ENCODE assay signal across 1 cellular context in the genomic region with DNA sequence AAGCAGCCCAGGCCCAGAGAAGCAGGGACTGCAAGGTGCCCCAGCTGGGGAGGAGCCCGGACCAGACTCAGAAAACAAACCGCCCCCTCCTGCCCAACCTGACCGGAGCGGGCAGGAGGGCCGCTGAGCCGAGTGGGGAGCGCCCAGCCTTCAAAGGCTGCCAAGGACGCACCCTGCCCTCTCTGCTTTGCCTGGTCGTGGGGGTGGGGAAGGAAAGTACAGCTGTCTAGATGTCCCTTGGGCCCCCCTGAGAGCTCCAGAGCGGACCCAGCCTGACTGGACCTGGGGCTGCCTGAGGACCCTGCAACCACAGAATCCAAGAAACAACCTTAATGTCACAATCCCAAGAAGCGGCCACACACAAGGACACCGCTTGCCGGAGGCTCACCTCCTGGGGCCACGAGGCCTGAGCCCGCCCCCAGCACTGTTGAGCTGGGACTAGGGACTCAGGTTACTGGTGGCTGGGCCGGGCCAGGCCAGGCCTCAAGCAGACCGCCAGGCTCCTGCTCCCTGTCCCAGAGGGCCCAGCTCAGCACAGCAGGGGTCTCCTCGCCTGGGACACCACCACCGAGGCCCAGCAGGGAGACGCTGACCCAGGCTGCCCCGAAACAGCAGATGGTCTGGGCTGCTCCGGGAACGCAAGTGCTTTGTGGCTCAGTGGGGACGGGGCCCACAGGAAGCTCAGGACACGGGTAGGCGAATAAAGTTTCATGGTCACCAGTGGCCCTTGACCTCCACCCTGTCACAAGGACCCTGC.
TF ChIP-seq lines count a peak whose summit lies in the region.

No MANE protein-coding gene starts in this region.

TF ChIP-seq in HepG2, 621 proteins besides CTCF, POLR2A, EP300 and RAD21 (continued from another document and continues in another):
- TF ChIP-seq, protein P1, sequence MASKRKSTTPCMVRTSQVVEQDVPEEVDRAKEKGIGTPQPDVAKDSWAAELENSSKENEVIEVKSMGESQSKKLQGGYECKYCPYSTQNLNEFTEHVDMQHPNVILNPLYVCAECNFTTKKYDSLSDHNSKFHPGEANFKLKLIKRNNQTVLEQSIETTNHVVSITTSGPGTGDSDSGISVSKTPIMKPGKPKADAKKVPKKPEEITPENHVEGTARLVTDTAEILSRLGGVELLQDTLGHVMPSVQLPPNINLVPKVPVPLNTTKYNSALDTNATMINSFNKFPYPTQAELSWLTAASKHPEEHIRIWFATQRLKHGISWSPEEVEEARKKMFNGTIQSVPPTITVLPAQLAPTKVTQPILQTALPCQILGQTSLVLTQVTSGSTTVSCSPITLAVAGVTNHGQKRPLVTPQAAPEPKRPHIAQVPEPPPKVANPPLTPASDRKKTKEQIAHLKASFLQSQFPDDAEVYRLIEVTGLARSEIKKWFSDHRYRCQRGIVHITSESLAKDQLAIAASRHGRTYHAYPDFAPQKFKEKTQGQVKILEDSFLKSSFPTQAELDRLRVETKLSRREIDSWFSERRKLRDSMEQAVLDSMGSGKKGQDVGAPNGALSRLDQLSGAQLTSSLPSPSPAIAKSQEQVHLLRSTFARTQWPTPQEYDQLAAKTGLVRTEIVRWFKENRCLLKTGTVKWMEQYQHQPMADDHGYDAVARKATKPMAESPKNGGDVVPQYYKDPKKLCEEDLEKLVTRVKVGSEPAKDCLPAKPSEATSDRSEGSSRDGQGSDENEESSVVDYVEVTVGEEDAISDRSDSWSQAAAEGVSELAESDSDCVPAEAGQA (IDR thresholded peaks at IDR 0.05; ENCODE audit: low read depth) = no peak
- TF ChIP-seq, protein P1 (CRISPR knock-in tag; IDR thresholded peaks at IDR 0.05; ENCODE audit: borderline replicate concordance) = no peak
- peak; percentile 58; the same call in 1 of the 2 replicates for TF ChIP-seq TFDP1 (CRISPR knock-in tag; IDR thresholded peaks at IDR 0.05; ENCODE audit: borderline replicate concordance)
- TF ChIP-seq, protein P2, sequence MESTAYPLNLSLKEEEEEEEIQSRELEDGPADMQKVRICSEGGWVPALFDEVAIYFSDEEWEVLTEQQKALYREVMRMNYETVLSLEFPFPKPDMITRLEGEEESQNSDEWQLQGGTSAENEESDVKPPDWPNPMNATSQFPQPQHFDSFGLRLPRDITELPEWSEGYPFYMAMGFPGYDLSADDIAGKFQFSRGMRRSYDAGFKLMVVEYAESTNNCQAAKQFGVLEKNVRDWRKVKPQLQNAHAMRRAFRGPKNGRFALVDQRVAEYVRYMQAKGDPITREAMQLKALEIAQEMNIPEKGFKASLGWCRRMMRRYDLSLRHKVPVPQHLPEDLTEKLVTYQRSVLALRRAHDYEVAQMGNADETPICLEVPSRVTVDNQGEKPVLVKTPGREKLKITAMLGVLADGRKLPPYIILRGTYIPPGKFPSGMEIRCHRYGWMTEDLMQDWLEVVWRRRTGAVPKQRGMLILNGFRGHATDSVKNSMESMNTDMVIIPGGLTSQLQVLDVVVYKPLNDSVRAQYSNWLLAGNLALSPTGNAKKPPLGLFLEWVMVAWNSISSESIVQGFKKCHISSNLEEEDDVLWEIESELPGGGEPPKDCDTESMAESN (CRISPR knock-in tag; conservative IDR thresholded peaks at IDR 0.05) = 0 out of 2 replicates have a peak, but pooled peaks have one; percentile 12
- TF ChIP-seq ZNF350 (CRISPR knock-in tag; IDR thresholded peaks at IDR 0.05; ENCODE audit: borderline replicate concordance, low read depth) = peak; percentile 47; the same call in 1 of the 2 replicates
- no peak for TF ChIP-seq NFYC (CRISPR knock-in tag; IDR thresholded peaks at IDR 0.05)
- TF ChIP-seq, protein P3, sequence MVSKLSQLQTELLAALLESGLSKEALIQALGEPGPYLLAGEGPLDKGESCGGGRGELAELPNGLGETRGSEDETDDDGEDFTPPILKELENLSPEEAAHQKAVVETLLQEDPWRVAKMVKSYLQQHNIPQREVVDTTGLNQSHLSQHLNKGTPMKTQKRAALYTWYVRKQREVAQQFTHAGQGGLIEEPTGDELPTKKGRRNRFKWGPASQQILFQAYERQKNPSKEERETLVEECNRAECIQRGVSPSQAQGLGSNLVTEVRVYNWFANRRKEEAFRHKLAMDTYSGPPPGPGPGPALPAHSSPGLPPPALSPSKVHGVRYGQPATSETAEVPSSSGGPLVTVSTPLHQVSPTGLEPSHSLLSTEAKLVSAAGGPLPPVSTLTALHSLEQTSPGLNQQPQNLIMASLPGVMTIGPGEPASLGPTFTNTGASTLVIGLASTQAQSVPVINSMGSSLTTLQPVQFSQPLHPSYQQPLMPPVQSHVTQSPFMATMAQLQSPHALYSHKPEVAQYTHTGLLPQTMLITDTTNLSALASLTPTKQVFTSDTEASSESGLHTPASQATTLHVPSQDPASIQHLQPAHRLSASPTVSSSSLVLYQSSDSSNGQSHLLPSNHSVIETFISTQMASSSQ (IDR thresholded peaks at IDR 0.05; ENCODE audit: low read depth) = no peak
- TF ChIP-seq, protein P3 (CRISPR knock-in tag; IDR thresholded peaks at IDR 0.05; ENCODE audit: borderline replicate concordance) = peak; percentile 9; the same call in 1 of the 2 replicates
- TF ChIP-seq ZNF646 (CRISPR knock-in tag; IDR thresholded peaks at IDR 0.05) = 0 out of 2 replicates have a peak, but pooled peaks have one; percentile 28
- no peak for TF ChIP-seq ZIK1 (CRISPR knock-in tag; IDR thresholded peaks at IDR 0.05; ENCODE audit: borderline replicate concordance, low read depth)
- no peak for TF ChIP-seq ZNF329 (CRISPR knock-in tag; IDR thresholded peaks at IDR 0.05; ENCODE audit: low read depth)
- no peak for TF ChIP-seq ZNF234 (CRISPR knock-in tag; conservative IDR thresholded peaks at IDR 0.05)
- no peak for TF ChIP-seq IKZF4 (CRISPR knock-in tag; IDR thresholded peaks at IDR 0.05; ENCODE audit: borderline replicate concordance, low read depth, not compliant biosample characterization)
- no peak for TF ChIP-seq ZNF121 (CRISPR knock-in tag; IDR thresholded peaks at IDR 0.05)
- peak; percentile 39; the same call in 1 of the 2 replicates for TF ChIP-seq RXRA (CRISPR knock-in tag; IDR thresholded peaks at IDR 0.05)
- TF ChIP-seq, protein P4, sequence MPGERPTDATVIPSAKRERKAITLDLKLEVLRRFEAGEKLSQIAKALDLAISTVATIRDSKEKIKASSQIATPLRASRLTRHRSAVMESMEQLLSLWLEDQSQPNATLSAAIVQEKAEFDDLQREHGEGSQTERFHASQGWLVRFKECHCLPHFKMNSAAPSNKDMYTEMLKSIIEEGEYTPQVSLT (CRISPR knock-in tag; IDR thresholded peaks at IDR 0.05; ENCODE audit: borderline replicate concordance, low read depth) = no peak
- TF ChIP-seq, protein P5, sequence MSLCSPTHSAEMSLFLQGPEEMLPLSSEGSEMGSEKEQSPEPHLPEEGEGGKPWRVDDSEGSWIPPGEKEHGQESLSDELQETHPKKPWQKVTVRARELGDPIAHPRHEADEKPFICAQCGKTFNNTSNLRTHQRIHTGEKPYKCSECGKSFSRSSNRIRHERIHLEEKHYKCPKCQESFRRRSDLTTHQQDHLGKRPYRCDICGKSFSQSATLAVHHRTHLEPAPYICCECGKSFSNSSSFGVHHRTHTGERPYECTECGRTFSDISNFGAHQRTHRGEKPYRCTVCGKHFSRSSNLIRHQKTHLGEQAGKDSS (CRISPR knock-in tag; IDR thresholded peaks at IDR 0.05; ENCODE audit: borderline replicate concordance, low read depth) = no peak
- peak; percentile 63; the same call in 1 of the 2 replicates for TF ChIP-seq TFAP4 (IDR thresholded peaks at IDR 0.05; ENCODE audit: borderline replicate concordance, low read depth)
- no peak for TF ChIP-seq SNRNP70 (IDR thresholded peaks at IDR 0.05; ENCODE audit: low read depth, low read length)
- TF ChIP-seq ZNF44 (CRISPR knock-in tag; IDR thresholded peaks at IDR 0.05) = no peak
- TF ChIP-seq CCDC6 (CRISPR knock-in tag; IDR thresholded peaks at IDR 0.05) = peak; percentile 30; the same call in 1 of the 2 replicates
- TF ChIP-seq PLSCR1 (CRISPR knock-in tag; IDR thresholded peaks at IDR 0.05; ENCODE audit: borderline replicate concordance) = no peak
- no peak for TF ChIP-seq ZSCAN30 (CRISPR knock-in tag; IDR thresholded peaks at IDR 0.05)
- TF ChIP-seq ZNF563 (CRISPR knock-in tag; IDR thresholded peaks at IDR 0.05) = peak; percentile 75
- TF ChIP-seq HNRNPH1 (optimal IDR thresholded peaks at IDR 0.05; ENCODE audit: low read depth, low read length) = no peak
- no peak for TF ChIP-seq TBP (CRISPR knock-in tag; IDR thresholded peaks at IDR 0.05)
- no peak for TF ChIP-seq ZNF839 (CRISPR knock-in tag; IDR thresholded peaks at IDR 0.05; ENCODE audit: borderline replicate concordance)
